Comparison of ENCODE assay signal across 1 cellular context in genomic region chr4:184826315-184827266, GRCh38.
TF ChIP-seq lines count a peak whose summit lies in the region.

No MANE protein-coding gene starts in this region.

TF ChIP-seq in HEK293, 187 proteins besides CTCF, POLR2A, EP300 and RAD21 (continued from another document):
- TF ChIP-seq ZBTB44 (tag by site-specific recombination; IDR thresholded peaks at IDR 0.05): no peak
- no peak for TF ChIP-seq ZNF433 (tag by site-specific recombination; IDR thresholded peaks at IDR 0.05; ENCODE audit: low read depth)
